8 cellular contexts compared by ENCODE assay signal in genomic region chr7:102715718-102716117, GRCh38. TPM values are rescaled to one million over a fixed set of nuclear protein-coding genes. Genes with fewer than 3 reads are reported as not detected.
DNase-seq lines count a peak whose midpoint lies in the region; ATAC-seq, FAIRE-seq and TF ChIP-seq lines count a peak whose summit lies in the region.
"Not testable (repeated sequence)": the region's sequence is repeated elsewhere in the genome, so short reads cannot be mapped to it uniquely, and the experiment has no call there.

No MANE protein-coding gene starts in this region.

- DNase-seq in AG10803 (ENCODE audit: low read depth) (peak; percentile 1), bronchial epithelial cell (ENCODE audit: low read depth) (peak; percentile 88)
- DNase-seq in naive B cell, result not testable (repeated sequence)

- H3K4me3 ChIP-seq in AG10803 (ENCODE audit: low read length); bronchial epithelial cell (ENCODE audit: low read depth, low read length): not testable (repeated sequence)

- H3K27me3 Mint-ChIP-seq in naive B cell, result not testable (repeated sequence)

- not testable (repeated sequence) for H3K27me3 ChIP-seq in bronchial epithelial cell (ENCODE audit: control insufficient read depth, insufficient read depth, low read length)

- not testable (repeated sequence) for H3K27ac Mint-ChIP-seq in naive B cell

- not testable (repeated sequence) for H3K4me3 Mint-ChIP-seq in naive B cell

- FAIRE-seq in bronchial epithelial cell (lab: Jason Lieb, UNC), result peak; percentile 62

- not testable (repeated sequence) for H3K36me3 ChIP-seq in bronchial epithelial cell (ENCODE audit: control insufficient read depth, insufficient read depth, low read length)

- not testable (repeated sequence) for H3K9me3 Mint-ChIP-seq in naive B cell

- H3K36me3 Mint-ChIP-seq in naive B cell, result not testable (repeated sequence)

- not testable (repeated sequence) for H3K4me1 Mint-ChIP-seq in naive B cell

- TF ChIP-seq CTCF in AG10803 (conservative IDR thresholded peaks at IDR 0.05; ENCODE audit: low read length); bronchial epithelial cell (IDR thresholded peaks at IDR 0.05; ENCODE audit: insufficient read depth, low read length, severe bottlenecking): not testable (repeated sequence)

- ATAC-seq in GM18868 (IDR thresholded peaks at IDR 0.05; ENCODE audit: unreplicated experiment) (peak; percentile 67), GM21528 (IDR thresholded peaks at IDR 0.05; ENCODE audit: low FRiP score, unreplicated experiment) (peak; percentile 42), HG02938 (IDR thresholded peaks at IDR 0.05; ENCODE audit: unreplicated experiment) (peak; percentile 87), HG03520 (IDR thresholded peaks at IDR 0.05; ENCODE audit: unreplicated experiment) (peak; percentile 79), SK-N-SH treated with all-trans-retinoic acid at 6 μM for 48 hours (peak; percentile 65), naive B cell (ENCODE audit: low read depth in 2 of 2) (peak; percentile 37 to 79)

RNA-seq across cellular contexts. Expression of gene FAM185A, which starts 33.1 kb away (rescaled TPM):
- total RNA-seq in bronchial epithelial cell, result 9.2 and 11.4 TPM in 2 replicates
- 10 to 100 TPM in 1 of 6 donors, 1 to 10 TPM in 5; 4.7 to 11.2 (median 6.3) TPM for polyA plus RNA-seq in naive B cell (ENCODE audit: low read depth in 6 of 6)

RNA-seq across cellular contexts. Expression of gene POLR2J2, which starts 44.3 kb away (rescaled TPM):
- total RNA-seq in bronchial epithelial cell, result 2.3 and 3.4 TPM in 2 replicates
- polyA plus RNA-seq in naive B cell (ENCODE audit: low read depth in 6 of 6), result 1 to 10 TPM in 5 of 6 donors, under 1 TPM in 1; 0.76 to 6.2 (median 2.7) TPM
